ENCODE assay signal across 18 cellular contexts in the genomic region with DNA sequence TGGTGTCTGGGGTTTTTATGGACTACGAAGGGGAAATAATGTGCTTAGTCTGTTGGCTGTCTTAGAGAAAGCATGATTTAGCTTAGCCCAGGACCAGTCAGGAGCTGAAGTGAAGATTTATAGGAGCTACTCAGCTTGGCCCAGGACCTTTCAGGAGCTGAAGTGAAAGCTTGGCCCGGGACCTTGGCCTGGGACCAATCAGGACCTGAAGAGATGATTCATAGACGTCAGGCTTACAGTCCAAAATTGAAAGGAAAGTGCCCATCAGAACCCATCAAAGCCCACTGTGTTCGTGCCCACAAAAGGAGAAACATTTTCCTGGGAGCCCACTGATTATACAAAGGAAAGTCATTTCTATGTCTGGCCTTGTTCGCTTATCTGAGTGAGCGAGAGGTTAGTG. TPM values are rescaled to one million over a fixed set of nuclear protein-coding genes. Genes with fewer than 3 reads are reported as not detected.
DNase-seq lines count a peak whose midpoint lies in the region; ATAC-seq and TF ChIP-seq lines count a peak whose summit lies in the region.
"Had no signal": no experiment of that assay in that cellular context is flagged by ENCODE, and none has a peak within 500 bp of the region (broad histone marks: within the 10 kb centered on the region; RNA-seq: fewer than 3 reads in every experiment).

No MANE protein-coding gene starts in this region.

- H3K36me3 ChIP-seq in ACC112 (ENCODE audit: insufficient read depth, low read length) = peaks cover 29% of the 10 kb centered on the region; the same call in 1 of the 2 replicates
- no peaks in the 10 kb centered on the region for H3K36me3 ChIP-seq in Loucy (ENCODE audit: insufficient read depth, low read length)
- H3K36me3 ChIP-seq: heart right ventricle, Peyer's patch, vagina had no signal

- no peaks in the 10 kb centered on the region for H3F3A ChIP-seq in Loucy (ENCODE audit: low read depth)

- TF ChIP-seq CTCF in Loucy (conservative IDR thresholded peaks at IDR 0.05; ENCODE audit: low read length) (no peak), brain (conservative IDR thresholded peaks at IDR 0.05) (no peak), nephron (IDR thresholded peaks at IDR 0.05; ENCODE audit: unreplicated experiment in 3 of 3) (no peak)

- H3K79me2 ChIP-seq in ACC112 (ENCODE audit: control insufficient read depth, insufficient read depth, low read length, unreplicated experiment) = no peaks in the 10 kb centered on the region
- no peaks in the 10 kb centered on the region for H3K79me2 ChIP-seq in Loucy (ENCODE audit: insufficient read depth, low read length)

- H3K4me3 Mint-ChIP-seq in brain (peak overlapping the region in 1 of 5 experiments; percentile 0), nephron (no peak overlapping the region)
- H3K4me3 Mint-ChIP-seq: activated naive CD8-positive, alpha-beta T cell; stimulated activated effector memory CD8-positive, alpha-beta T cell treated with anti-CD3 and anti-CD28 coated beads, Interleukin-12 subunit alpha, Interleukin-12 subunit beta, amount 100 ng/mL, for 72 hours; T-helper 1 cell treated with Interleukin-12 subunit alpha and Interleukin-12 subunit beta and Interleukin-4 antibody, amounts not matched to agents 30 μg/mL and 1 μg/mL, for 36 hours had no signal

- H3K27me3 Mint-ChIP-seq in brain (peaks cover 3% of the 10 kb centered on the region), nephron (ENCODE audit: low read depth) (no peaks in the 10 kb centered on the region)
- H3K27me3 Mint-ChIP-seq: activated naive CD8-positive, alpha-beta T cell had no signal

- H3K4me3 ChIP-seq in ACC112 (ENCODE audit: low read depth, low read length) (peak overlapping the region; percentile 50), Loucy (ENCODE audit: low read length, poor library complexity, severe bottlenecking) (no peak overlapping the region)
- H3K4me3 ChIP-seq: heart right ventricle, Peyer's patch, vagina had no signal

- no peaks in the 10 kb centered on the region for H3K9me2 ChIP-seq in Loucy (replicated peaks; ENCODE audit: low read depth, low read length)

- H2AFZ ChIP-seq in ACC112 (ENCODE audit: low read length, unreplicated experiment) = no peak overlapping the region
- peak overlapping the region; percentile 79 for H2AFZ ChIP-seq in Loucy (ENCODE audit: low read length)

- H3K9me3 ChIP-seq in Loucy (ENCODE audit: insufficient read depth, low read depth, low read length) = peaks cover 19% of the 10 kb centered on the region

- no peak for DNase-seq in DMS153 (lab: John Stamatoyannopoulos, UW)
- DNase-seq: heart right ventricle, KG1, NCI-H526, Peyer's patch had no signal

- peaks cover 9 to 30% (median 29%) of the 10 kb centered on the region in 5 experiments for H3K9me3 Mint-ChIP-seq in brain
- peaks cover 27% of the 10 kb centered on the region for H3K9me3 Mint-ChIP-seq in nephron

- H3K4me2 ChIP-seq in Loucy (ENCODE audit: low read depth, low read length, poor library complexity, severe bottlenecking) = no peak overlapping the region

- H3K27me3 ChIP-seq in ACC112 (ENCODE audit: insufficient read depth, low read length) (no peaks in the 10 kb centered on the region), Loucy (ENCODE audit: insufficient read depth, low read length, poor library complexity, severe bottlenecking) (no peaks in the 10 kb centered on the region)
- H3K27me3 ChIP-seq: heart right ventricle, Peyer's patch, vagina had no signal

- H3K4me1 ChIP-seq in ACC112 (ENCODE audit: control insufficient read depth, insufficient read depth, low read length, unreplicated experiment) (peaks cover 26% of the 10 kb centered on the region), Loucy (ENCODE audit: insufficient read depth, low read length, poor library complexity, severe bottlenecking) (peaks cover 7% of the 10 kb centered on the region)
- H3K4me1 ChIP-seq: Peyer's patch had no signal

- no peaks in the 10 kb centered on the region for H4K20me1 ChIP-seq in Loucy (ENCODE audit: insufficient read depth, low read length, poor library complexity, severe bottlenecking)

- H3K9ac ChIP-seq in Loucy (ENCODE audit: low read depth, low read length, poor library complexity, severe bottlenecking) = no peak overlapping the region

- H3K27ac Mint-ChIP-seq in brain = peak overlapping the region in 3 of 5 experiments; percentile 30 to 66 (median 57)
- H3K27ac Mint-ChIP-seq in nephron = peak overlapping the region; percentile 30 to 60 (median 58)
- H3K27ac Mint-ChIP-seq: activated naive CD8-positive, alpha-beta T cell; stimulated activated effector memory CD8-positive, alpha-beta T cell treated with anti-CD3 and anti-CD28 coated beads, Interleukin-12 subunit alpha, Interleukin-12 subunit beta, amount 100 ng/mL, for 72 hours; T-helper 1 cell treated with Interleukin-12 subunit alpha and Interleukin-12 subunit beta and Interleukin-4 antibody, amounts not matched to agents 30 μg/mL and 1 μg/mL, for 36 hours had no signal

- ATAC-seq in GM21390 (IDR thresholded peaks at IDR 0.05; ENCODE audit: unreplicated experiment) (no peak), GM21576 (IDR thresholded peaks at IDR 0.05; ENCODE audit: unreplicated experiment) (no peak), GM19395 (IDR thresholded peaks at IDR 0.05; ENCODE audit: unreplicated experiment) (no peak)
- ATAC-seq: HCT116; left lobe of liver; stimulated activated effector memory CD8-positive, alpha-beta T cell treated with anti-CD3 and anti-CD28 coated beads, Interleukin-12 subunit alpha, Interleukin-12 subunit beta, amount 100 ng/mL, for 72 hours had no signal

- peaks cover 19% of the 10 kb centered on the region for H3K36me3 Mint-ChIP-seq in brain
- H3K36me3 Mint-ChIP-seq in nephron (ENCODE audit: low read depth) = peaks cover 5% of the 10 kb centered on the region
- H3K36me3 Mint-ChIP-seq: stimulated activated effector memory CD8-positive, alpha-beta T cell treated with anti-CD3 and anti-CD28 coated beads, Interleukin-12 subunit alpha, Interleukin-12 subunit beta, amount 100 ng/mL, for 72 hours had no signal

- H3K4me1 Mint-ChIP-seq in brain (peaks cover 28% of the 10 kb centered on the region), nephron (peaks cover 21% of the 10 kb centered on the region)
- H3K4me1 Mint-ChIP-seq: stimulated activated effector memory CD8-positive, alpha-beta T cell treated with anti-CD3 and anti-CD28 coated beads, Interleukin-12 subunit alpha, Interleukin-12 subunit beta, amount 100 ng/mL, for 72 hours had no signal

- peak overlapping the region; percentile 55 for H3K27ac ChIP-seq in ACC112 (ENCODE audit: low read depth, low read length)
- H3K27ac ChIP-seq: Peyer's patch, vagina had no signal

RNA-seq across cellular contexts. Expression of a gene that starts 35.6 kb away (rescaled TPM):
- polyA plus RNA-seq in brain (ENCODE audit: insufficient read depth, low read depth, low replicate concordance) = 12.4 TPM

RNA-seq across cellular contexts. Expression of a gene that starts 42.9 kb away (rescaled TPM):
- 70.1 TPM for polyA plus RNA-seq in brain (ENCODE audit: insufficient read depth, low read depth, low replicate concordance)

RNA-seq across cellular contexts. Expression of a gene that starts 43.2 kb away (rescaled TPM):
- polyA plus RNA-seq in brain (ENCODE audit: insufficient read depth, low read depth, low replicate concordance) = 82.4 TPM
